16 cellular contexts compared by ENCODE assay signal in genomic region chr4:167555338-167556022, GRCh38.
DNase-seq lines count a peak whose midpoint lies in the region; ATAC-seq lines count a peak whose summit lies in the region.
"Had no signal": no experiment of that assay in that cellular context is flagged by ENCODE, and none has a peak within 500 bp of the region (broad histone marks: within the 10 kb centered on the region; RNA-seq: fewer than 3 reads in every experiment).

No MANE protein-coding gene starts in this region.

- ATAC-seq in GM19467 (IDR thresholded peaks at IDR 0.05; ENCODE audit: unreplicated experiment) (peak; percentile 88), HG02981 (IDR thresholded peaks at IDR 0.05; ENCODE audit: unreplicated experiment) (peak; percentile 91)
- ATAC-seq: gastroesophageal sphincter; stimulated activated memory B cell treated with anti-CD40 and anti-IgM and Interleukin-4, amounts not matched to agents 10 μg/mL and 1 μg/mL and 100 μg/mL, for 72 hours; T-helper 17 cell had no signal

- DNase-seq in DMS53 (lab: John Stamatoyannopoulos, UW) (peak; percentile 29), HK-2 (ENCODE audit: unreplicated experiment) (peak; percentile 0), HuH-7 (ENCODE audit: low spot score) (no peak), LoVo (ENCODE audit: low spot score) (no peak)
- no peak for DNase-seq in activated CD4-positive, alpha-beta T cell treated with anti-CD3 and anti-CD28 coated beads for 48 hours
- no peak for DNase-seq in activated CD4-positive, CD25-positive, alpha-beta regulatory T cell treated with anti-CD3 and anti-CD28 coated beads, Interleukin-2, amount 50 U/mL, for 72 hours
- DNase-seq: activated CD4-positive, alpha-beta T cell treated with anti-CD3 and anti-CD28 coated beads, Interleukin-2, amount 50 U/mL, for 4 hours; activated effector memory CD4-positive, alpha-beta T cell treated with Interleukin-2 at 50 U/mL for 16 hours; brain microvascular endothelial cell; kidney; stimulated activated CD4-positive, alpha-beta T cell treated with anti-CD3 and anti-CD28 coated beads, Interleukin-2, amount 100 ng/mL, for 48 hours; T-helper 17 cell had no signal

Comparison
In these comparisons a context has a peak if more than half of its experiments do, and no peak if none do; other contexts are left out.
1. DNase-seq: peak in DMS53 (single experiment) and HK-2 (single experiment); none in activated CD4-positive, alpha-beta T cell treated with anti-CD3 and anti-CD28 coated beads for 48 hours (single experiment), activated CD4-positive, CD25-positive, alpha-beta regulatory T cell treated with anti-CD3 and anti-CD28 coated beads, Interleukin-2, amount 50 U/mL, for 72 hours (single experiment), HuH-7 (single experiment) and LoVo (single experiment).